ENCODE assay signal across 17 cellular contexts in genomic region chr3:46866032-46866595, GRCh38. TPM values are rescaled to one million over a fixed set of nuclear protein-coding genes. Genes with fewer than 3 reads are reported as not detected.
A peak's percentile ranks its signal among the peaks of the same experiment; 100 is the strongest.
DNase-seq lines count a peak whose midpoint lies in the region; ATAC-seq, FAIRE-seq and TF ChIP-seq lines count a peak whose summit lies in the region.
"Had no signal": no experiment of that assay in that cellular context is flagged by ENCODE, and none has a peak within 500 bp of the region (broad histone marks: within the 10 kb centered on the region; RNA-seq: fewer than 3 reads in every experiment).

No MANE protein-coding gene starts in this region.

- H3K36me3 ChIP-seq in Panc1 (ENCODE audit: control insufficient read depth, insufficient read depth, low read length) (no peaks in the 10 kb centered on the region), cardiac muscle cell (no peaks in the 10 kb centered on the region), kidney (ENCODE audit: control insufficient read depth in 1 of 2, insufficient read depth in 2 of 2, low read length in 2 of 2) (no peaks in the 10 kb centered on the region), subcutaneous abdominal adipose tissue (ENCODE audit: control insufficient read depth in 5 of 5, insufficient read depth in 5 of 5, low read length in 5 of 5) (no peaks in the 10 kb centered on the region)

- FAIRE-seq in kidney (lab: Jason Lieb, UNC): no peak
- FAIRE-seq: A549, RCC 7860 had no signal

- H3K9ac ChIP-seq in kidney (ENCODE audit: low read length in 2 of 2) (no peak overlapping the region), subcutaneous abdominal adipose tissue (ENCODE audit: low read length in 5 of 5) (peak overlapping the region in 1 of 5 donors; percentile 16)

- CTCF ChIA-PET in Panc1 (lab: Charles Lee): interaction anchor here (0.6 to 0.8 kb wide), 2 partner anchors 16 to 266 kb away, joined by 5 to 6 read pairs; no protein-coding TSS in a partner anchor

- H3K27ac ChIP-seq in Panc1 (ENCODE audit: low read length): no peak overlapping the region
- peak overlapping the region; percentile 100 for H3K27ac ChIP-seq in cardiac muscle cell
- no peak overlapping the region for H3K27ac ChIP-seq in kidney (ENCODE audit: low read depth in 2 of 2, low read length in 2 of 2)
- H3K27ac ChIP-seq in subcutaneous abdominal adipose tissue (ENCODE audit: low read depth, low read length): peak overlapping the region; percentile 75
- H3K27ac ChIP-seq: A549 had no signal

- H3K9me3 ChIP-seq in Panc1 (ENCODE audit: control insufficient read depth, insufficient read depth, low read depth, low read length): no peaks in the 10 kb centered on the region
- no peaks in the 10 kb centered on the region for H3K9me3 ChIP-seq in cardiac muscle cell (ENCODE audit: low read depth)
- no peaks in the 10 kb centered on the region for H3K9me3 ChIP-seq in kidney (ENCODE audit: control insufficient read depth in 1 of 2, low read length in 2 of 2)
- H3K9me3 ChIP-seq in subcutaneous abdominal adipose tissue (ENCODE audit: control insufficient read depth in 5 of 5, low read length in 5 of 5): no peaks in the 10 kb centered on the region
- H3K9me3 ChIP-seq: A549 had no signal

- H3K4me3 ChIP-seq in Panc1 (ENCODE audit: low read depth in 2 of 2, low read length in 2 of 2) (no peak overlapping the region), cardiac muscle cell (no peak overlapping the region), kidney (ENCODE audit: low read length in 2 of 2) (no peak overlapping the region), subcutaneous abdominal adipose tissue (ENCODE audit: low read depth in 1 of 5, low read length in 5 of 5) (no peak overlapping the region)
- H3K4me3 ChIP-seq: A549, K562 had no signal

- in situ Hi-C loops in Panc1 (cut with HindIII; ENCODE audit: low pct_unique_long_range_greater_than_20kb, low sequenced_read_pairs): no loop called here

- DNase-seq in Panc1 (ENCODE audit: low read depth, low spot score): no peak
- no peak for DNase-seq in cardiac muscle cell (ENCODE audit: low read depth in 1 of 2, low spot score in 1 of 2)
- peak; percentile 60 for DNase-seq in kidney
- DNase-seq in dermis blood vessel endothelial cell: no peak
- no peak for DNase-seq in NAMALWA (ENCODE audit: low spot score)
- DNase-seq in occipital lobe (lab: John Stamatoyannopoulos, UW): no peak
- DNase-seq in NCI-H1694 (lab: John Stamatoyannopoulos, UW): no peak
- DNase-seq: NCI-H2081 treated with DMSO at 0.1 percent for 48 hours, NCI-H510A, NCI-H748 treated with DMSO at 0.1 percent for 48 hours, SHP77 treated with DMSO at 0.1 percent for 48 hours had no signal

- intact Hi-C loops in Panc1 (cut with micrococcal nuclease; ENCODE audit: unreplicated experiment) (loop anchor here (5.0 kb wide), 1 partner anchor 41 kb away; no protein-coding TSS in a partner anchor), kidney (cut with DNase I) (no loop called here)

- TF ChIP-seq CTCF in Panc1 (IDR thresholded peaks at IDR 0.05): no peak
- TF ChIP-seq CTCF in cardiac muscle cell (IDR thresholded peaks at IDR 0.05; ENCODE audit: low read depth, low read length): no peak
- no peak for TF ChIP-seq CTCF in kidney (IDR thresholded peaks at IDR 0.05; ENCODE audit: borderline replicate concordance, extremely low read depth, insufficient read depth)

- H3K27me3 ChIP-seq in Panc1 (ENCODE audit: control insufficient read depth, insufficient read depth, low read length) (no peaks in the 10 kb centered on the region), cardiac muscle cell (no peaks in the 10 kb centered on the region), subcutaneous abdominal adipose tissue (ENCODE audit: control insufficient read depth in 5 of 5, insufficient read depth in 4 of 5, low read length in 5 of 5) (no peaks in the 10 kb centered on the region)

- POLR2A ChIA-PET in Panc1 (lab: Charles Lee): no interaction called here

- peak; percentile 23; the same call in 1 of the 2 replicates for ATAC-seq in Panc1

- BruUV-seq in Panc1 (replicated peaks; lab: Mats Ljungman, UMichigan): no TSS peak

- no peaks in the 10 kb centered on the region for H3K4me1 ChIP-seq in Panc1 (ENCODE audit: control insufficient read depth, insufficient read depth, low read length)
- H3K4me1 ChIP-seq in cardiac muscle cell (ENCODE audit: low read depth): peaks cover 38% of the 10 kb centered on the region
- peaks cover 33 to 57% of the 10 kb centered on the region in 2 donors for H3K4me1 ChIP-seq in kidney (ENCODE audit: control insufficient read depth in 1 of 2, insufficient read depth in 1 of 2, low read depth in 1 of 2, low read length in 2 of 2)
- H3K4me1 ChIP-seq in subcutaneous abdominal adipose tissue (ENCODE audit: control insufficient read depth in 5 of 5, insufficient read depth in 5 of 5, low read length in 5 of 5): peaks cover 11 to 66% (median 57%) of the 10 kb centered on the region in 5 donors
- H3K4me1 ChIP-seq: A549 had no signal

RNA-seq across cellular contexts. Expression of gene MYL3, which starts 2.9 kb away (rescaled TPM):
- not detected for total RNA-seq in Panc1 (2021; ENCODE audit: unreplicated experiment)
- not detected for polyA plus RNA-seq in Panc1 (2012; ENCODE audit: insufficient read length)
- total RNA-seq in cardiac muscle cell: 2,390 and 3,091 TPM in 2 replicates
- polyA plus RNA-seq in cardiac muscle cell: 2,590 and 3,027 TPM in 2 replicates
- 41.3 TPM for total RNA-seq in kidney
- 81.9 TPM for polyA plus RNA-seq in kidney (ENCODE audit: insufficient read depth, low read depth, low replicate concordance)
- 0.14 TPM in 1 of 2 replicates, not detected in the other for total RNA-seq in dermis blood vessel endothelial cell
- total RNA-seq in occipital lobe: not detected
- total RNA-seq: Calu3; CD4-positive, alpha-beta T cell had no signal

RNA-seq across cellular contexts. Expression of gene PTH1R, which starts 11.4 kb away (rescaled TPM):
- total RNA-seq in Panc1 (2021; ENCODE audit: unreplicated experiment) (not detected), cardiac muscle cell (101 and 121 TPM in 2 replicates), kidney (286 TPM), dermis blood vessel endothelial cell (0.19 and 0.85 TPM in 2 replicates), occipital lobe (2.3 TPM)
- not detected for polyA plus RNA-seq in Panc1 (2012; ENCODE audit: insufficient read length)
- polyA plus RNA-seq in cardiac muscle cell (112 and 164 TPM in 2 replicates), kidney (ENCODE audit: insufficient read depth, low read depth, low replicate concordance) (1,885 TPM)
- total RNA-seq: Calu3; CD4-positive, alpha-beta T cell; K562 had no signal
- polyA plus RNA-seq: K562 had no signal

Comparison
In these comparisons a context has a peak if more than half of its experiments do, and no peak if none do; other contexts are left out.
1. H3K27ac ChIP-seq: peak in cardiac muscle cell (single experiment) and subcutaneous abdominal adipose tissue (single experiment); none in Panc1 (single experiment) and kidney (0 of 2).
2. RNA of gene MYL3, which starts 2.9 kb away (total RNA-seq): 2,390 to 3,091 TPM in cardiac muscle cell; 41.3 TPM in kidney (single experiment), not detected in Panc1 (single experiment), 0.14 TPM in dermis blood vessel endothelial cell and not detected in occipital lobe (single experiment); every median in the first group is over 10 times any median in the second.
3. RNA of gene PTH1R, which starts 11.4 kb away (total RNA-seq): 286 TPM in kidney (single experiment) and 101 to 121 TPM in cardiac muscle cell; 2.3 TPM in occipital lobe (single experiment), 0.19 to 0.85 TPM in dermis blood vessel endothelial cell and not detected in Panc1 (single experiment); every median in the first group is over 10 times any median in the second.